ENCODE assay signal across 9 cellular contexts in genomic region chr10:71270301-71270777, GRCh38. TPM values are rescaled to one million over a fixed set of nuclear protein-coding genes. Genes with fewer than 3 reads are reported as not detected.
DNase-seq lines count a peak whose midpoint lies in the region; ATAC-seq, FAIRE-seq and TF ChIP-seq lines count a peak whose summit lies in the region.
"Had no signal": no experiment of that assay in that cellular context is flagged by ENCODE, and none has a peak within 500 bp of the region (broad histone marks: within the 10 kb centered on the region; RNA-seq: fewer than 3 reads in every experiment).

No MANE protein-coding gene starts in this region.

- TF ChIP-seq CTCF in BE2C (IDR thresholded peaks at IDR 0.05; ENCODE audit: low read depth, low read length) (peak; percentile 82), glutamatergic neuron (IDR thresholded peaks at IDR 0.05; ENCODE audit: partially characterized antibody, unreplicated experiment) (peak; percentile 57), progenitor cell of endocrine pancreas (IDR thresholded peaks at IDR 0.05; ENCODE audit: unreplicated experiment) (peak; percentile 65)

- no peaks in the 10 kb centered on the region for H3K27me3 Mint-ChIP-seq in activated T-cell treated with anti-CD3 and anti-CD28 coated beads, Interleukin-2, amount 50 U/mL, for 4 hours (ENCODE audit: low read depth)
- peaks cover 19% of the 10 kb centered on the region for H3K27me3 Mint-ChIP-seq in glutamatergic neuron (ENCODE audit: unreplicated experiment)
- H3K27me3 Mint-ChIP-seq in progenitor cell of endocrine pancreas, result peaks cover 7% of the 10 kb centered on the region

- peak; percentile 78 for DNase-seq in BE2C
- DNase-seq in GM18507 (ENCODE audit: extremely low spot score, insufficient read length, low read depth), result peak; percentile 30
- DNase-seq in NCI-H226, result peak; percentile 73
- no peak for DNase-seq in activated T-cell treated with anti-CD3 and anti-CD28 coated beads, Interleukin-2, amount 50 U/mL, for 4 hours
- peak; percentile 74 for DNase-seq in glutamatergic neuron
- no peak for DNase-seq in progenitor cell of endocrine pancreas (ENCODE audit: low spot score, unreplicated experiment)
- DNase-seq: naive B cell had no signal

- no peaks in the 10 kb centered on the region for H3K9me3 ChIP-seq in BE2C

- H3K4me1 Mint-ChIP-seq in activated T-cell treated with anti-CD3 and anti-CD28 coated beads, Interleukin-2, amount 50 U/mL, for 4 hours (ENCODE audit: low read depth), result no peaks in the 10 kb centered on the region
- H3K4me1 Mint-ChIP-seq in glutamatergic neuron (ENCODE audit: low read depth, unreplicated experiment), result peaks cover 40% of the 10 kb centered on the region
- peaks cover 1% of the 10 kb centered on the region for H3K4me1 Mint-ChIP-seq in progenitor cell of endocrine pancreas (ENCODE audit: low read depth)
- H3K4me1 Mint-ChIP-seq: naive B cell had no signal

- peaks cover 71% of the 10 kb centered on the region for H3K4me1 ChIP-seq in BE2C

- no peak overlapping the region for H3K4me3 ChIP-seq in BE2C (ENCODE audit: low read depth, low read length)

- peaks cover 36% of the 10 kb centered on the region for H3K36me3 ChIP-seq in BE2C

- no peaks in the 10 kb centered on the region for H3K9me3 Mint-ChIP-seq in activated T-cell treated with anti-CD3 and anti-CD28 coated beads, Interleukin-2, amount 50 U/mL, for 4 hours
- H3K9me3 Mint-ChIP-seq in glutamatergic neuron (ENCODE audit: unreplicated experiment) (peaks cover 12% of the 10 kb centered on the region), progenitor cell of endocrine pancreas (ENCODE audit: low read depth) (no peaks in the 10 kb centered on the region)
- H3K9me3 Mint-ChIP-seq: naive B cell had no signal

- no peaks in the 10 kb centered on the region for H3K27me3 ChIP-seq in BE2C

- ATAC-seq in activated T-cell treated with anti-CD3 and anti-CD28 coated beads, Interleukin-2, amount 50 U/mL, for 4 hours, result peak; percentile 56 to 61
- no peak for ATAC-seq in GM21381 (IDR thresholded peaks at IDR 0.05; ENCODE audit: unreplicated experiment)
- ATAC-seq in HG03175 (IDR thresholded peaks at IDR 0.05; ENCODE audit: unreplicated experiment), result no peak

- H3K4me3 Mint-ChIP-seq in activated T-cell treated with anti-CD3 and anti-CD28 coated beads, Interleukin-2, amount 50 U/mL, for 4 hours, result no peak overlapping the region
- H3K4me3 Mint-ChIP-seq in glutamatergic neuron (ENCODE audit: unreplicated experiment) (no peak overlapping the region), progenitor cell of endocrine pancreas (ENCODE audit: low read depth) (no peak overlapping the region)
- H3K4me3 Mint-ChIP-seq: naive B cell had no signal

- peak; percentile 58 for FAIRE-seq in GM18507 (lab: Jason Lieb, UNC)

- peak overlapping the region; percentile 70 for H3K27ac Mint-ChIP-seq in glutamatergic neuron (ENCODE audit: unreplicated experiment)
- peak overlapping the region; percentile 29 for H3K27ac Mint-ChIP-seq in progenitor cell of endocrine pancreas

- H3K36me3 Mint-ChIP-seq in activated T-cell treated with anti-CD3 and anti-CD28 coated beads, Interleukin-2, amount 50 U/mL, for 4 hours (ENCODE audit: insufficient read depth), result no peaks in the 10 kb centered on the region
- H3K36me3 Mint-ChIP-seq in glutamatergic neuron (ENCODE audit: unreplicated experiment), result no peaks in the 10 kb centered on the region
- no peaks in the 10 kb centered on the region for H3K36me3 Mint-ChIP-seq in progenitor cell of endocrine pancreas (ENCODE audit: insufficient read depth)
- H3K36me3 Mint-ChIP-seq: naive B cell had no signal

RNA-seq across cellular contexts. Expression of gene SLC29A3, which starts 48.7 kb away (rescaled TPM):
- 7.7 TPM for polyA plus RNA-seq in BE2C (2012; ENCODE audit: insufficient read depth, insufficient read length, low read depth)
- total RNA-seq in activated T-cell treated with anti-CD3 and anti-CD28 coated beads, Interleukin-2, amount 50 U/mL, for 4 hours, result 1 to 10 TPM; 5.0 to 5.5 (median 5.4) TPM
- 7.8 TPM for total RNA-seq in glutamatergic neuron (ENCODE audit: unreplicated experiment)
- 13.3 and 13.7 TPM in 2 replicates for total RNA-seq in progenitor cell of endocrine pancreas

RNA-seq across cellular contexts. Expression of gene UNC5B, which starts 58.0 kb away (rescaled TPM):
- 181 TPM for polyA plus RNA-seq in BE2C (2012; ENCODE audit: insufficient read depth, insufficient read length, low read depth)
- total RNA-seq in activated T-cell treated with anti-CD3 and anti-CD28 coated beads, Interleukin-2, amount 50 U/mL, for 4 hours, result under 1 TPM; 0.26 to 0.43 (median 0.35) TPM
- total RNA-seq in glutamatergic neuron (ENCODE audit: unreplicated experiment), result 22.6 TPM
- total RNA-seq in progenitor cell of endocrine pancreas, result 3.7 and 6.0 TPM in 2 replicates

Comparison
In these comparisons a context has a peak if more than half of its experiments do, and no peak if none do; other contexts are left out.
1. DNase-seq: peak in BE2C (single experiment), GM18507 (single experiment), NCI-H226 (single experiment) and glutamatergic neuron (single experiment); none in activated T-cell treated with anti-CD3 and anti-CD28 coated beads, Interleukin-2, amount 50 U/mL, for 4 hours (single experiment) and progenitor cell of endocrine pancreas (single experiment).
2. ATAC-seq: peak in activated T-cell treated with anti-CD3 and anti-CD28 coated beads, Interleukin-2, amount 50 U/mL, for 4 hours (2 of 2); none in GM21381 (single experiment) and HG03175 (single experiment).
3. Peak in every context shown above with its lines, with median percentiles within 50 percentile points of each other: CTCF ChIP-seq.